In genomic region chr9:104868687-104869404, GRCh38 we compare ENCODE assay signal across 8 cellular contexts. TPM values are rescaled to one million over a fixed set of nuclear protein-coding genes. Genes with fewer than 3 reads are reported as not detected.
DNase-seq lines count a peak whose midpoint lies in the region; ATAC-seq, FAIRE-seq and TF ChIP-seq lines count a peak whose summit lies in the region.

No MANE protein-coding gene starts in this region.

- no peaks in the 10 kb centered on the region for H4K20me1 ChIP-seq in Karpas-422 (ENCODE audit: insufficient read depth, low read depth, low read length)

- H3K4me2 ChIP-seq in Karpas-422 (ENCODE audit: low read depth, low read length, poor library complexity, severe bottlenecking): peak overlapping the region; percentile 65
- peak overlapping the region; percentile 19 for H3K4me2 ChIP-seq in trophoblast cell (ENCODE audit: low read length)

- no peak for TF ChIP-seq EP300 in gastroesophageal sphincter (IDR thresholded peaks at IDR 0.05)

- H2AFZ ChIP-seq in Karpas-422 (ENCODE audit: low read length) (0 out of 2 replicates have a peak overlapping the region, but pooled peaks have one; percentile 30), trophoblast cell (ENCODE audit: insufficient read depth, low read length, poor library complexity) (no peak overlapping the region)

- no peak overlapping the region for H3K23ac ChIP-seq in trophoblast cell (ENCODE audit: low read length)

- no peak for TF ChIP-seq CTCF in gastroesophageal sphincter (IDR thresholded peaks at IDR 0.05)

- 25 to 52% methylated on average over 8 to 10 of the region's 12 CpGs for WGBS in gastroesophageal sphincter (ENCODE audit: low coverage in 1 of 2), 2 donors
- no CpG with 5 or more reads among the region's 12 CpGs for WGBS in trophoblast cell (ENCODE audit: extremely low coverage, insufficient coverage, insufficient read length)

- TF ChIP-seq POLR2A in H54 (IDR thresholded peaks at IDR 0.05; ENCODE audit: low read depth, low read length) (no peak), gastroesophageal sphincter (IDR thresholded peaks at IDR 0.05) (no peak)

- peak overlapping the region; percentile 89 for H3K27ac ChIP-seq in Karpas-422 (ENCODE audit: low read length)
- peak overlapping the region; percentile 30 to 75 (median 68) for H3K27ac ChIP-seq in gastroesophageal sphincter
- peak overlapping the region; percentile 63 for H3K27ac ChIP-seq in trophoblast cell (ENCODE audit: low read depth, low read length)

- H3K79me2 ChIP-seq in Karpas-422 (ENCODE audit: low read length): no peaks in the 10 kb centered on the region
- peaks cover 2% of the 10 kb centered on the region for H3K79me2 ChIP-seq in trophoblast cell (ENCODE audit: control insufficient read depth, insufficient read depth, low read length, poor library complexity)

- H3K18ac ChIP-seq in trophoblast cell (ENCODE audit: low read length): peak overlapping the region; percentile 45

- H3K14ac ChIP-seq in trophoblast cell (ENCODE audit: low read length): peak overlapping the region; percentile 2

- H2BK120ac ChIP-seq in trophoblast cell (ENCODE audit: insufficient read depth, low read length, poor library complexity): peak overlapping the region; percentile 7

- H2BK12ac ChIP-seq in trophoblast cell (ENCODE audit: low read length): peak overlapping the region; percentile 30

- H3K4ac ChIP-seq in trophoblast cell (ENCODE audit: low read depth, low read length): no peak overlapping the region

- H4K12ac ChIP-seq in trophoblast cell (ENCODE audit: low read depth, low read length): no peak overlapping the region

- H3K9me3 ChIP-seq in Karpas-422 (ENCODE audit: low read length): no peaks in the 10 kb centered on the region
- no peaks in the 10 kb centered on the region for H3K9me3 ChIP-seq in gastroesophageal sphincter
- H3K9me3 ChIP-seq in trophoblast cell (ENCODE audit: insufficient read depth, low read depth, low read length): peaks cover 1% of the 10 kb centered on the region

- peak overlapping the region; percentile 40 for H3K4me3 ChIP-seq in Karpas-422 (ENCODE audit: low read length)
- no peak overlapping the region for H3K4me3 ChIP-seq in gastroesophageal sphincter
- no peak overlapping the region for H3K4me3 ChIP-seq in trophoblast cell (ENCODE audit: low read depth, low read length)

- H4K91ac ChIP-seq in trophoblast cell (ENCODE audit: low read depth, low read length): peak overlapping the region; percentile 53

- H3K9me2 ChIP-seq in Karpas-422 (replicated peaks; ENCODE audit: insufficient read depth, low read length): no peaks in the 10 kb centered on the region

- peak overlapping the region; percentile 55 for H4K8ac ChIP-seq in trophoblast cell (ENCODE audit: low read depth, low read length)

- H3K4me1 ChIP-seq in Karpas-422 (ENCODE audit: low read length) (peaks cover 70% of the 10 kb centered on the region), gastroesophageal sphincter (peaks cover 24 to 84% (median 31%) of the 10 kb centered on the region in 3 donors), trophoblast cell (ENCODE audit: control insufficient read depth in 1 of 2, insufficient read depth in 2 of 2, low read length in 2 of 2) (peaks cover 15 to 19% of the 10 kb centered on the region in 2 experiments)

- H2AK5ac ChIP-seq in trophoblast cell (ENCODE audit: low read length): no peak overlapping the region

- peak; percentile 89 for DNase-seq in GM03348 (ENCODE audit: low spot score)
- peak; percentile 89 for DNase-seq in H54 (ENCODE audit: insufficient read length, low spot score)
- DNase-seq in Karpas-422: peak; percentile 94
- DNase-seq in SW480 (ENCODE audit: low spot score): peak; percentile 57
- DNase-seq in trophoblast cell: peak in 1 of 2 donors; percentile 52
- no peak for DNase-seq in activated naive CD4-positive, alpha-beta T cell treated with Interleukin-2 at 50 U/mL for 16 hours
- no peak for DNase-seq in activated CD4-positive, CD25-positive, alpha-beta regulatory T cell treated with anti-CD3 and anti-CD28 coated beads, Interleukin-2, amount 50 U/mL, for 72 hours

- ATAC-seq in gastroesophageal sphincter: peak; percentile 81

- no peaks in the 10 kb centered on the region for H3K36me3 ChIP-seq in Karpas-422 (ENCODE audit: insufficient read depth, low read length)
- H3K36me3 ChIP-seq in gastroesophageal sphincter: peaks cover 0 to 55% of the 10 kb centered on the region in 2 donors
- H3K36me3 ChIP-seq in trophoblast cell (ENCODE audit: control insufficient read depth in 1 of 2, insufficient read depth in 2 of 2, low read length in 2 of 2): no peaks in the 10 kb centered on the region

- H3K9ac ChIP-seq in Karpas-422 (ENCODE audit: low read length): peak overlapping the region; percentile 53
- no peak overlapping the region for H3K9ac ChIP-seq in trophoblast cell (ENCODE audit: low read length)

- no peaks in the 10 kb centered on the region for H3K27me3 ChIP-seq in Karpas-422 (ENCODE audit: low read length)
- no peaks in the 10 kb centered on the region for H3K27me3 ChIP-seq in gastroesophageal sphincter
- H3K27me3 ChIP-seq in trophoblast cell (ENCODE audit: insufficient read depth, low read length): no peaks in the 10 kb centered on the region

- H2BK5ac ChIP-seq in trophoblast cell (ENCODE audit: low read depth, low read length, poor library complexity): peak overlapping the region; percentile 25

- H3K79me1 ChIP-seq in trophoblast cell (ENCODE audit: low read length): peaks cover 14% of the 10 kb centered on the region

- FAIRE-seq in H54 (lab: Jason Lieb, UNC): peak; percentile 62

RNA-seq across cellular contexts. Expression of gene ABCA1, which starts 59.1 kb away (rescaled TPM):
- total RNA-seq in Karpas-422 (2014; rRNA removed; shearing (Covaris generic); ENCODE audit: low replicate concordance): 2.6 and 4.7 TPM in 2 replicates
- total RNA-seq in gastroesophageal sphincter: 10 to 100 TPM; 46.2 to 91.5 (median 64.9) TPM
- 4.9 and 5.1 TPM in 2 replicates for polyA plus RNA-seq in trophoblast cell (2013)

Comparison
In these comparisons a context has a peak if more than half of its experiments do, and no peak if none do; other contexts are left out.
1. DNase-seq: peak in GM03348 (single experiment), H54 (single experiment), Karpas-422 (single experiment) and SW480 (single experiment); none in activated naive CD4-positive, alpha-beta T cell treated with Interleukin-2 at 50 U/mL for 16 hours (single experiment) and activated CD4-positive, CD25-positive, alpha-beta regulatory T cell treated with anti-CD3 and anti-CD28 coated beads, Interleukin-2, amount 50 U/mL, for 72 hours (single experiment).
2. Peak in every context shown above with its lines, with median percentiles within 50 percentile points of each other: H3K27ac ChIP-seq.